1 cellular context compared by ENCODE assay signal in the genomic region with DNA sequence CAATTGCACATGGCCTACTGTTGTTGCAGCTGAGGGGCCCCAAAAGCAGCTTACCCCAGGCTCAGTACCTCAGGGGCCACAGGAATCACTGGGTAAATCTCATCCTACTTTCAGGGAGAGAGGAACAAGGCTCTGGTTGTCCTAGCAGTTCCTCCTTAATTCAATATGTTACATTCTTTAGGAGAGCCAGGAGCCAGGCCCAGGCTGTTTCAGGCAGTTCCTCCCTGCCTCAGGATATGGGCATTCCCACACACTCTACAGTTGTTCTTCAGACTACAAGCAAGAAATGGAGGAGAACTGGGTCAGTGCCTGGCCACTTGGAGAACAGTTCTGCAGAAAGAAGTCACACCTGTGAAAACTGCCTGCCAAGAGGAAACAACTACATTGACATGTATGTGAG.
TF ChIP-seq lines count a peak whose summit lies in the region.

No MANE protein-coding gene starts in this region.

TF ChIP-seq in HepG2, 621 proteins besides CTCF, POLR2A, EP300 and RAD21:
- no peak for TF ChIP-seq MIXL1 (CRISPR knock-in tag; IDR thresholded peaks at IDR 0.05)
- TF ChIP-seq TGIF2 (CRISPR knock-in tag; IDR thresholded peaks at IDR 0.05) = 0 out of 2 replicates have a peak, but pooled peaks have one; percentile 33
TF ChIP-seq in HepG2: peak in this region for 1.
